ENCODE assay signal across 1 cellular context in genomic region chr1:243236604-243237252, GRCh38.
TF ChIP-seq lines count a peak whose summit lies in the region.

No MANE protein-coding gene starts in this region.

TF ChIP-seq in WTC11, 78 proteins besides CTCF, POLR2A, EP300 and RAD21 (continued from another document):
- no peak for TF ChIP-seq ZBTB43 (CRISPR knock-in tag; IDR thresholded peaks at IDR 0.05)
- no peak for TF ChIP-seq MYBL2 (CRISPR knock-in tag; IDR thresholded peaks at IDR 0.05)
- TF ChIP-seq FOXJ3 (CRISPR knock-in tag; IDR thresholded peaks at IDR 0.05; ENCODE audit: borderline replicate concordance): no peak
- no peak for TF ChIP-seq CREB1 (CRISPR knock-in tag; IDR thresholded peaks at IDR 0.05)
- TF ChIP-seq SMAD4 (CRISPR knock-in tag; IDR thresholded peaks at IDR 0.05): no peak
- no peak for TF ChIP-seq E2F1 (CRISPR knock-in tag; IDR thresholded peaks at IDR 0.05)
- TF ChIP-seq ERG (CRISPR knock-in tag; IDR thresholded peaks at IDR 0.05): no peak
- no peak for TF ChIP-seq FOXP4 (CRISPR knock-in tag; IDR thresholded peaks at IDR 0.05)
- no peak for TF ChIP-seq NFATC4 (CRISPR knock-in tag; IDR thresholded peaks at IDR 0.05)
- TF ChIP-seq MXD4 (CRISPR knock-in tag; IDR thresholded peaks at IDR 0.05; ENCODE audit: borderline replicate concordance): no peak
- TF ChIP-seq PRDM15 (CRISPR knock-in tag; IDR thresholded peaks at IDR 0.05): no peak
- TF ChIP-seq AR (CRISPR knock-in tag; IDR thresholded peaks at IDR 0.05): no peak
- no peak for TF ChIP-seq ZNF425 (CRISPR knock-in tag; conservative IDR thresholded peaks at IDR 0.05)
- no peak for TF ChIP-seq ZNF317 (CRISPR knock-in tag; IDR thresholded peaks at IDR 0.05; ENCODE audit: borderline replicate concordance, low read depth)
TF ChIP-seq in WTC11: peak in this region for 0.
